In genomic region chr14:36870776-36871175, GRCh38 we compare ENCODE assay signal across 22 cellular contexts.
"Had no signal": no experiment of that assay in that cellular context is flagged by ENCODE, and none has a peak within 500 bp of the region (broad histone marks: within the 10 kb centered on the region; RNA-seq: fewer than 3 reads in every experiment).

No MANE protein-coding gene starts in this region.

- H3K4me1 Mint-ChIP-seq: activated naive CD8-positive, alpha-beta T cell treated with anti-CD3 and anti-CD28 coated beads, Interleukin-2, amount 10 ng/mL, durations not matched to agents 7 days and 5 days; central memory CD8-positive, alpha-beta T cell had no signal

- H3K4me3 Mint-ChIP-seq: activated CD8-positive, alpha-beta T cell treated with anti-CD3 and anti-CD28 coated beads for 36 hours; activated naive CD8-positive, alpha-beta T cell treated with anti-CD3 and anti-CD28 coated beads, Interleukin-2, amount 10 ng/mL, durations not matched to agents 7 days and 5 days; central memory CD8-positive, alpha-beta T cell had no signal

- H3K27me3 Mint-ChIP-seq: activated naive CD8-positive, alpha-beta T cell treated with anti-CD3 and anti-CD28 coated beads, Interleukin-2, amount 10 ng/mL, durations not matched to agents 7 days and 5 days; central memory CD8-positive, alpha-beta T cell had no signal

- H3K27ac ChIP-seq: adrenal gland, breast epithelium, SK-N-MC had no signal

- DNase-seq: activated CD4-positive, alpha-beta T cell treated with anti-CD3 and anti-CD28 coated beads for 4 hours; activated CD8-positive, alpha-beta memory T cell treated with anti-CD3 and anti-CD28 coated beads, Interleukin-2, amount 50 U/mL, for 4 hours; activated CD8-positive, alpha-beta T cell treated with anti-CD3 and anti-CD28 coated beads for 36 hours; activated naive CD4-positive, alpha-beta T cell treated with anti-CD3 and anti-CD28 coated beads, Interleukin-2, amount 50 U/mL, for 16 hours; activated naive CD8-positive, alpha-beta T cell treated with anti-CD3 and anti-CD28 coated beads, Interleukin-2, amount 10 ng/mL, durations not matched to agents 7 days and 5 days; adrenal gland; anterior cingulate cortex; cortex of kidney; NCI-H1105 treated with DMSO at 0.1 percent for 48 hours; NCI-H1436 treated with DMSO at 0.1 percent for 48 hours; NCI-H1930; NCI-H2171; NCI-H226; NCI-H526; RPMI8226; T-helper 1 cell had no signal

- H3K36me3 Mint-ChIP-seq: activated naive CD8-positive, alpha-beta T cell treated with anti-CD3 and anti-CD28 coated beads, Interleukin-2, amount 10 ng/mL, durations not matched to agents 7 days and 5 days had no signal

- ATAC-seq: activated CD4-positive, CD25-positive, alpha-beta regulatory T cell treated with anti-CD3 and anti-CD28 coated beads, Interleukin-2, amount 50 U/mL, for 24 hours; activated CD8-positive, alpha-beta T cell treated with anti-CD3 and anti-CD28 coated beads for 36 hours; Panc1; Right ventricle myocardium inferior had no signal

- H3K9me3 Mint-ChIP-seq: activated CD8-positive, alpha-beta T cell treated with anti-CD3 and anti-CD28 coated beads for 36 hours; activated naive CD8-positive, alpha-beta T cell treated with anti-CD3 and anti-CD28 coated beads, Interleukin-2, amount 10 ng/mL, durations not matched to agents 7 days and 5 days had no signal

- H3K27ac Mint-ChIP-seq: activated CD8-positive, alpha-beta T cell treated with anti-CD3 and anti-CD28 coated beads for 36 hours; activated naive CD8-positive, alpha-beta T cell treated with anti-CD3 and anti-CD28 coated beads, Interleukin-2, amount 10 ng/mL, durations not matched to agents 7 days and 5 days had no signal
